Comparison of ENCODE assay signal across 1 cellular context in genomic region chr2:164976301-164976700, GRCh38.
TF ChIP-seq lines count a peak whose summit lies in the region.

No MANE protein-coding gene starts in this region.

TF ChIP-seq in IMR-90, 13 proteins besides CTCF, POLR2A, EP300 and RAD21 (continued from another document):
- no peak for TF ChIP-seq MAZ (IDR thresholded peaks at IDR 0.05; ENCODE audit: borderline replicate concordance, low read depth, low read length)
- TF ChIP-seq RCOR1 (IDR thresholded peaks at IDR 0.05; ENCODE audit: insufficient replicate concordance, low read length): no peak
- TF ChIP-seq FOS (IDR thresholded peaks at IDR 0.05; ENCODE audit: low read depth, low read length): no peak
- no peak for TF ChIP-seq NFE2L2 (IDR thresholded peaks at IDR 0.05; ENCODE audit: low read depth, low read length)
- TF ChIP-seq SMC3 (IDR thresholded peaks at IDR 0.05; ENCODE audit: low read depth, low read length): no peak
- no peak for TF ChIP-seq CHD1 (IDR thresholded peaks at IDR 0.05; ENCODE audit: low read depth, low read length)
- no peak for TF ChIP-seq MXI1 (IDR thresholded peaks at IDR 0.05; ENCODE audit: borderline replicate concordance, low read depth, low read length)
- TF ChIP-seq MAFK (IDR thresholded peaks at IDR 0.05; ENCODE audit: low read depth, low read length): no peak
- TF ChIP-seq RFX5 (IDR thresholded peaks at IDR 0.05; ENCODE audit: low read depth, low read length): no peak
- TF ChIP-seq CEBPB (IDR thresholded peaks at IDR 0.05; ENCODE audit: low read depth, low read length): no peak
- TF ChIP-seq BHLHE40 (IDR thresholded peaks at IDR 0.05; ENCODE audit: low read depth, low read length): no peak
- TF ChIP-seq, protein P1, sequence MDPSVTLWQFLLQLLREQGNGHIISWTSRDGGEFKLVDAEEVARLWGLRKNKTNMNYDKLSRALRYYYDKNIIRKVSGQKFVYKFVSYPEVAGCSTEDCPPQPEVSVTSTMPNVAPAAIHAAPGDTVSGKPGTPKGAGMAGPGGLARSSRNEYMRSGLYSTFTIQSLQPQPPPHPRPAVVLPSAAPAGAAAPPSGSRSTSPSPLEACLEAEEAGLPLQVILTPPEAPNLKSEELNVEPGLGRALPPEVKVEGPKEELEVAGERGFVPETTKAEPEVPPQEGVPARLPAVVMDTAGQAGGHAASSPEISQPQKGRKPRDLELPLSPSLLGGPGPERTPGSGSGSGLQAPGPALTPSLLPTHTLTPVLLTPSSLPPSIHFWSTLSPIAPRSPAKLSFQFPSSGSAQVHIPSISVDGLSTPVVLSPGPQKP (IDR thresholded peaks at IDR 0.05; ENCODE audit: borderline replicate concordance, low read depth, low read length): no peak
